Comparison of ENCODE assay signal across 13 cellular contexts in the genomic region with DNA sequence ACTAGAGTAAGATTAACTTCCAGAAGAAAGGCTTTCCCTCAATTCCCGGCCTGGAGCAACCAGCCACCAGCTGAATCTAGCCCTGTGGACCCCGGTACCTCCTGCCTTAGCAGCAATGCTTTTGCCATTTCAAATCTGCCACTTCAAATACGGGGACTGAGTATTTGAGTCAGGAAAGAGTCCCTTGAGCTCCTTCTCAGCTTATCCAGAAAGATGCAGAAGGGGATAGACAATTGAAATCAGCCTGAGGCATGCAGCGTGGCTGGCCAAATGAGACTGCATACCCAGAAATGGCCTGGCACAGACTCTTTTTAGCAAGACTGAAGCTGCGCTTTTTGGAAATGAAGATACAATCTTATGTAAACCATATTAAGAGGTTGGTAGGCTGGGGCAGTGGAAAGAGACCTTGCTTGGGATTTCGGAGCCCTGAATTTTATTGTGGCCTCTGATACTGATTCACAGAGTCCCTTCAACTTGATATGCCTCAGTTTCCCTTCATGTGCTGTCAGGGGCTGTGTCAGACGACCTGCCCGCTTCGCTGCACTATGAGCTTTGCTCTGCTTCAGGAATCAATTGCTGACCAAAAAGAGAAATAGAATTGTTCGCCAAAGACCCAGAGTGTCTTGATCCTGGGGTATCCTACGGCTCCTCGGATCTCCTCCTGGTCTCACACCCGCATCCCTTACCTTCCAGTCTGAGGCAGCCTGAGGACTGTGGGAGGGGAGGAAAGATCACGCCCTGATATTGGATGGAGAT. TPM values are rescaled to one million over a fixed set of nuclear protein-coding genes. Genes with fewer than 3 reads are reported as not detected.
DNase-seq lines count a peak whose midpoint lies in the region; ATAC-seq and TF ChIP-seq lines count a peak whose summit lies in the region.
"Had no signal": no experiment of that assay in that cellular context is flagged by ENCODE, and none has a peak within 500 bp of the region (broad histone marks: within the 10 kb centered on the region; RNA-seq: fewer than 3 reads in every experiment).

No MANE protein-coding gene starts in this region.

- H3K27me3 Mint-ChIP-seq in MCF 10A (ENCODE audit: insufficient read depth, unreplicated experiment): no peaks in the 10 kb centered on the region
- peaks cover 45% of the 10 kb centered on the region for H3K27me3 Mint-ChIP-seq in activated naive CD8-positive, alpha-beta T cell treated with anti-CD3 and anti-CD28 coated beads, Interleukin-2, amount 50 U/mL, for 24 hours

- H3K27me3 ChIP-seq in breast epithelium (no peaks in the 10 kb centered on the region), kidney epithelial cell (ENCODE audit: control insufficient read depth, insufficient read depth, low read length) (peaks cover 4% of the 10 kb centered on the region), suprapubic skin (peaks cover 21% of the 10 kb centered on the region)

- H3K4me3 Mint-ChIP-seq in MCF 10A (ENCODE audit: unreplicated experiment): peak overlapping the region; percentile 55
- H3K4me3 Mint-ChIP-seq in activated naive CD8-positive, alpha-beta T cell treated with anti-CD3 and anti-CD28 coated beads, Interleukin-2, amount 50 U/mL, for 24 hours: peak overlapping the region; percentile 53

- no peak for ATAC-seq in activated naive CD8-positive, alpha-beta T cell treated with anti-CD3 and anti-CD28 coated beads, Interleukin-2, amount 50 U/mL, for 24 hours
- ATAC-seq: HCT116 had no signal

- H3K4me1 ChIP-seq in breast epithelium: peaks cover 0 to 5% of the 10 kb centered on the region in 2 donors
- H3K4me1 ChIP-seq in suprapubic skin: peaks cover 13% of the 10 kb centered on the region
- H3K4me1 ChIP-seq: BE2C had no signal

- H3K9me3 ChIP-seq in breast epithelium (no peaks in the 10 kb centered on the region), suprapubic skin (no peaks in the 10 kb centered on the region)
- H3K9me3 ChIP-seq: BE2C had no signal

- 77% methylated on average over 14 of the region's 14 CpGs for WGBS in suprapubic skin

- no peak overlapping the region for H3K27ac ChIP-seq in breast epithelium
- H3K27ac ChIP-seq in suprapubic skin: no peak overlapping the region

- H3K9me3 Mint-ChIP-seq in MCF 10A (ENCODE audit: unreplicated experiment): peaks cover 7% of the 10 kb centered on the region
- H3K9me3 Mint-ChIP-seq in activated naive CD8-positive, alpha-beta T cell treated with anti-CD3 and anti-CD28 coated beads, Interleukin-2, amount 50 U/mL, for 24 hours: peaks cover 4% of the 10 kb centered on the region

- TF ChIP-seq CTCF in MCF 10A (IDR thresholded peaks at IDR 0.05; ENCODE audit: unreplicated experiment): no peak
- TF ChIP-seq CTCF in breast epithelium (IDR thresholded peaks at IDR 0.05): no peak
- TF ChIP-seq CTCF in kidney epithelial cell (IDR thresholded peaks at IDR 0.05; ENCODE audit: insufficient read depth, low read length, poor library complexity, severe bottlenecking): no peak
- no peak for TF ChIP-seq CTCF in suprapubic skin (IDR thresholded peaks at IDR 0.05)
- TF ChIP-seq CTCF in GM10248 (IDR thresholded peaks at IDR 0.05; ENCODE audit: control extremely low read depth, extremely low read depth, low read depth, missing control alignments): no peak

- peak overlapping the region in 1 of 3 donors; percentile 79 for H3K4me3 ChIP-seq in breast epithelium
- peak overlapping the region; percentile 30 for H3K4me3 ChIP-seq in kidney epithelial cell (ENCODE audit: low read depth, low read length)
- peak overlapping the region; percentile 55 for H3K4me3 ChIP-seq in suprapubic skin

- no peak for TF ChIP-seq EP300 in suprapubic skin (IDR thresholded peaks at IDR 0.05)

- H3K27ac Mint-ChIP-seq in MCF 10A (ENCODE audit: low read depth, unreplicated experiment): no peak overlapping the region
- H3K27ac Mint-ChIP-seq in activated naive CD8-positive, alpha-beta T cell treated with anti-CD3 and anti-CD28 coated beads, Interleukin-2, amount 50 U/mL, for 24 hours: no peak overlapping the region

- no peak for TF ChIP-seq POLR2A in breast epithelium (IDR thresholded peaks at IDR 0.05)
- no peak for TF ChIP-seq POLR2A in suprapubic skin (IDR thresholded peaks at IDR 0.05)

- intact Hi-C loops in MCF 10A (cut with micrococcal nuclease): loop anchor here (1.0 kb wide), 1 partner anchor 23 kb away; no protein-coding TSS in a partner anchor
- intact Hi-C loops in breast epithelium (cut with DNase I; ENCODE audit: low total_unique reads): loop anchor here (10.0 kb wide), 1 partner anchor 83 kb away; no protein-coding TSS in a partner anchor

- DNase-seq in MCF 10A (ENCODE audit: unreplicated experiment) (no peak), breast epithelium (ENCODE audit: low spot score in 2 of 2) (no peak), kidney epithelial cell (ENCODE audit: low read depth) (no peak), suprapubic skin (ENCODE audit: low spot score in 2 of 2) (no peak), activated gamma-delta T cell treated with Interleukin-2 at 50 U/mL for 16 hours (no peak), GM10248 (ENCODE audit: extremely low spot score) (no peak), inferior parietal cortex (ENCODE audit: extremely low spot score) (no peak)
- no peak for DNase-seq in activated naive CD8-positive, alpha-beta T cell treated with anti-CD3 and anti-CD28 coated beads, Interleukin-2, amount 50 U/mL, for 24 hours
- DNase-seq: BE2C; effector CD4-positive, alpha-beta T cell; hypothalamus; stimulated activated CD4-positive, alpha-beta T cell treated with anti-CD3 and anti-CD28 coated beads, Interleukin-1b, Interleukin-23, amount 100 ng/mL, for 48 hours had no signal

- no TSS peak for BruUV-seq in MCF 10A (replicated peaks; lab: Mats Ljungman, UMichigan)

- no peaks in the 10 kb centered on the region for H3K4me1 Mint-ChIP-seq in MCF 10A (ENCODE audit: insufficient read depth, unreplicated experiment)
- peaks cover 3% of the 10 kb centered on the region for H3K4me1 Mint-ChIP-seq in activated naive CD8-positive, alpha-beta T cell treated with anti-CD3 and anti-CD28 coated beads, Interleukin-2, amount 50 U/mL, for 24 hours

- peaks cover 3% of the 10 kb centered on the region for H3K36me3 Mint-ChIP-seq in MCF 10A (ENCODE audit: insufficient read depth, unreplicated experiment)
- no peaks in the 10 kb centered on the region for H3K36me3 Mint-ChIP-seq in activated naive CD8-positive, alpha-beta T cell treated with anti-CD3 and anti-CD28 coated beads, Interleukin-2, amount 50 U/mL, for 24 hours (ENCODE audit: low read depth)

- CTCF ChIA-PET in MCF 10A (lab: Yijun Ruan, JAX) (interaction anchor here (0.5 to 6.7 kb wide), 6 partner anchors 15 to 258 kb away, joined by 3 to 115 read pairs (median 3); no protein-coding TSS in a partner anchor), GM10248 (lab: Yijun Ruan, JAX) (interaction anchor here (0.7 to 1.9 kb wide), 3 partner anchors 9 to 14 kb away, joined by 3 to 6 read pairs (median 4); no protein-coding TSS in a partner anchor)

- H3K36me3 ChIP-seq in breast epithelium (no peaks in the 10 kb centered on the region), kidney epithelial cell (ENCODE audit: control insufficient read depth, insufficient read depth, low read length) (no peaks in the 10 kb centered on the region), suprapubic skin (no peaks in the 10 kb centered on the region)
- H3K36me3 ChIP-seq: BE2C had no signal

- POLR2A ChIA-PET in MCF 10A (lab: Yijun Ruan, JAX) (interaction anchor here (0.6 to 1.9 kb wide), 4 partner anchors 13 to 79 kb away, joined by 3 to 8 read pairs (median 4); a partner anchor contains a TSS), GM10248 (lab: Yijun Ruan, JAX) (no interaction called here)

RNA-seq across cellular contexts. Expression of a gene that starts 1.0 kb away (rescaled TPM):
- 0.83 and 0.98 TPM in 2 replicates for total RNA-seq in MCF 10A (2022)
- 1 to 10 TPM; 1.3 to 2.9 (median 2.6) TPM for total RNA-seq in breast epithelium
- total RNA-seq in kidney epithelial cell: 7.6 TPM in 2 replicates
- under 1 TPM; 0.34 to 0.76 (median 0.60) TPM for total RNA-seq in suprapubic skin

RNA-seq across cellular contexts. Expression of a gene that starts 21.5 kb away (rescaled TPM):
- total RNA-seq in MCF 10A (2022) (13.2 and 17.5 TPM in 2 replicates), breast epithelium (10 to 100 TPM; 12.5 to 18.7 (median 17.7) TPM), kidney epithelial cell (13.6 and 17.5 TPM in 2 replicates), suprapubic skin (10 to 100 TPM in 2 of 4 donors, 1 to 10 TPM in 2; 2.9 to 10.9 (median 6.9) TPM)

RNA-seq across cellular contexts. Expression of a gene that starts 40.0 kb away (rescaled TPM):
- total RNA-seq in MCF 10A (2022): 145 and 160 TPM in 2 replicates
- 100 to 1,000 TPM; 199 to 349 (median 264) TPM for total RNA-seq in breast epithelium
- 140 and 141 TPM in 2 replicates for total RNA-seq in kidney epithelial cell
- 100 to 1,000 TPM in 3 of 4 donors, 10 to 100 TPM in 1; 88.8 to 159 (median 128) TPM for total RNA-seq in suprapubic skin
